1 cellular context compared by ENCODE assay signal in genomic region chr17:28954886-28955285, GRCh38.
TF ChIP-seq lines count a peak whose summit lies in the region.

No MANE protein-coding gene starts in this region.

TF ChIP-seq in IMR-90, 13 proteins besides CTCF, POLR2A, EP300 and RAD21:
- TF ChIP-seq CHD1 (IDR thresholded peaks at IDR 0.05; ENCODE audit: low read depth, low read length) (no peak), BHLHE40 (IDR thresholded peaks at IDR 0.05; ENCODE audit: low read depth, low read length) (no peak), FOS (IDR thresholded peaks at IDR 0.05; ENCODE audit: low read depth, low read length) (no peak), MXI1 (IDR thresholded peaks at IDR 0.05; ENCODE audit: borderline replicate concordance, low read depth, low read length) (no peak)
- TF ChIP-seq, protein P1, sequence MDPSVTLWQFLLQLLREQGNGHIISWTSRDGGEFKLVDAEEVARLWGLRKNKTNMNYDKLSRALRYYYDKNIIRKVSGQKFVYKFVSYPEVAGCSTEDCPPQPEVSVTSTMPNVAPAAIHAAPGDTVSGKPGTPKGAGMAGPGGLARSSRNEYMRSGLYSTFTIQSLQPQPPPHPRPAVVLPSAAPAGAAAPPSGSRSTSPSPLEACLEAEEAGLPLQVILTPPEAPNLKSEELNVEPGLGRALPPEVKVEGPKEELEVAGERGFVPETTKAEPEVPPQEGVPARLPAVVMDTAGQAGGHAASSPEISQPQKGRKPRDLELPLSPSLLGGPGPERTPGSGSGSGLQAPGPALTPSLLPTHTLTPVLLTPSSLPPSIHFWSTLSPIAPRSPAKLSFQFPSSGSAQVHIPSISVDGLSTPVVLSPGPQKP (IDR thresholded peaks at IDR 0.05; ENCODE audit: borderline replicate concordance, low read depth, low read length), result no peak
